19 cellular contexts compared by ENCODE assay signal in genomic region chr16:86061771-86062170, GRCh38.
DNase-seq lines count a peak whose midpoint lies in the region; ATAC-seq and TF ChIP-seq lines count a peak whose summit lies in the region.
"Had no signal": no experiment of that assay in that cellular context is flagged by ENCODE, and none has a peak within 500 bp of the region (broad histone marks: within the 10 kb centered on the region; RNA-seq: fewer than 3 reads in every experiment).

No MANE protein-coding gene starts in this region.

- no peak overlapping the region for H3K9ac ChIP-seq in BLaER1 treated with 17β-estradiol and CSF1 and Interleukin-3, amounts not matched to agents 10 nM and 100 nM

- H3K9me3 ChIP-seq in BLaER1 treated with 17β-estradiol and CSF1 and Interleukin-3, amounts not matched to agents 10 nM and 100 nM (replicated peaks in 1 of 11), result no peaks in the 10 kb centered on the region
- H3K9me3 ChIP-seq in body of pancreas (no peaks in the 10 kb centered on the region), gastroesophageal sphincter (no peaks in the 10 kb centered on the region)
- no peaks in the 10 kb centered on the region for H3K9me3 ChIP-seq in CD4-positive, alpha-beta memory T cell (ENCODE audit: control insufficient read depth in 1 of 2, low read length in 2 of 2)
- H3K9me3 ChIP-seq: SJSA1 had no signal

- H3K9me3 Mint-ChIP-seq in CD4-positive, alpha-beta memory T cell, result peaks cover 0 to 2% (median 0%) of the 10 kb centered on the region in 8 donors
- H3K9me3 Mint-ChIP-seq: CD4-positive, alpha-beta T cell; H9; IgD-negative memory B cell had no signal

- 46 to 54% methylated on average over 8 to 10 of the region's 10 CpGs for WGBS in body of pancreas, 2 donors
- WGBS in gastroesophageal sphincter (ENCODE audit: low coverage in 1 of 2), 2 donors, result 49 to 54% methylated on average over 3 to 8 of the region's 10 CpGs

- no peak for TF ChIP-seq EP300 in gastroesophageal sphincter (IDR thresholded peaks at IDR 0.05)

- no peak overlapping the region for H3K4me3 ChIP-seq in BLaER1 treated with 17β-estradiol and CSF1 and Interleukin-3, amounts not matched to agents 10 nM and 100 nM
- H3K4me3 ChIP-seq in body of pancreas (no peak overlapping the region), gastroesophageal sphincter (no peak overlapping the region)
- no peak overlapping the region for H3K4me3 ChIP-seq in CD4-positive, alpha-beta memory T cell (ENCODE audit: low read length in 2 of 2)
- H3K4me3 ChIP-seq: SJSA1 had no signal

- TF ChIP-seq CTCF in body of pancreas (IDR thresholded peaks at IDR 0.05) (no peak), gastroesophageal sphincter (IDR thresholded peaks at IDR 0.05) (no peak)

- peak; percentile 27 for ATAC-seq in body of pancreas
- peak; percentile 31 for ATAC-seq in left ventricle myocardium superior
- peak; percentile 35 for ATAC-seq in sciatic nerve
- ATAC-seq in gastroesophageal sphincter, result no peak

- no peak overlapping the region for H3K27ac Mint-ChIP-seq in CD4-positive, alpha-beta memory T cell
- H3K27ac Mint-ChIP-seq: CD4-positive, alpha-beta T cell; IgD-negative memory B cell had no signal

- no peaks in the 10 kb centered on the region for H3K4me1 Mint-ChIP-seq in CD4-positive, alpha-beta memory T cell
- H3K4me1 Mint-ChIP-seq: IgD-negative memory B cell had no signal

- TF ChIP-seq POLR2A in body of pancreas (IDR thresholded peaks at IDR 0.05), result no peak
- TF ChIP-seq POLR2A in gastroesophageal sphincter (IDR thresholded peaks at IDR 0.05), result no peak

- DNase-seq in body of pancreas (no peak), left ventricle myocardium superior (peak; percentile 42), sciatic nerve (ENCODE audit: low spot score) (no peak), NCI-H1694 (lab: John Stamatoyannopoulos, UW) (no peak)
- no peak for DNase-seq in CD4-positive, alpha-beta memory T cell
- DNase-seq: Calu3; CD4-positive, alpha-beta T cell; DMS53; H9; Kasumi-1; MM.1S; NCI-H1105; NCI-H187 treated with DMSO at 0.1 percent for 48 hours; NCI-H446 treated with DMSO at 0.1 percent for 48 hours; NK-92 treated with Interleukin-12 subunit alpha and Interleukin-12 subunit beta, amount 100 ng/mL, for 24 hours had no signal

- POLR2A ChIA-PET in CD4-positive, alpha-beta memory T cell (lab: Charles Lee; ENCODE audit: partially characterized antibody), result no interaction called here

- no peaks in the 10 kb centered on the region for H3K36me3 ChIP-seq in BLaER1 treated with 17β-estradiol and CSF1 and Interleukin-3, amounts not matched to agents 10 nM and 100 nM
- H3K36me3 ChIP-seq in body of pancreas (replicated peaks in 1 of 2; ENCODE audit: insufficient read depth in 1 of 2, low read depth in 2 of 2) (no peaks in the 10 kb centered on the region), gastroesophageal sphincter (no peaks in the 10 kb centered on the region)
- H3K36me3 ChIP-seq in CD4-positive, alpha-beta memory T cell (ENCODE audit: insufficient read depth, low read length), result no peaks in the 10 kb centered on the region
- H3K36me3 ChIP-seq: SJSA1 had no signal

- no peaks in the 10 kb centered on the region for H3K36me3 Mint-ChIP-seq in CD4-positive, alpha-beta memory T cell
- H3K36me3 Mint-ChIP-seq: IgD-negative memory B cell had no signal

- H3K4me2 ChIP-seq in BLaER1 treated with 17β-estradiol and CSF1 and Interleukin-3, amounts not matched to agents 10 nM and 100 nM, result peak overlapping the region; percentile 45 to 88 (median 75)

- peaks cover 0 to 12% (median 0%) of the 10 kb centered on the region in 11 experiments; a peak in 1 of 22 replicates for H4K20me1 ChIP-seq in BLaER1 treated with 17β-estradiol and CSF1 and Interleukin-3, amounts not matched to agents 10 nM and 100 nM

- CTCF ChIA-PET in CD4-positive, alpha-beta memory T cell (lab: Charles Lee; ENCODE audit: partially characterized antibody), result interaction anchor here (1.5 kb wide), 1 partner anchor 11 kb away, joined by 4 read pairs; no protein-coding TSS in a partner anchor

- H3K4me3 Mint-ChIP-seq in CD4-positive, alpha-beta memory T cell, result no peak overlapping the region
- H3K4me3 Mint-ChIP-seq: CD4-positive, alpha-beta T cell; H9; IgD-negative memory B cell had no signal

- H3K27me3 ChIP-seq in BLaER1 treated with 17β-estradiol and CSF1 and Interleukin-3, amounts not matched to agents 10 nM and 100 nM, result no peaks in the 10 kb centered on the region
- H3K27me3 ChIP-seq in body of pancreas (no peaks in the 10 kb centered on the region), gastroesophageal sphincter (no peaks in the 10 kb centered on the region)
- H3K27me3 ChIP-seq in CD4-positive, alpha-beta memory T cell (ENCODE audit: insufficient read depth, low read length), result no peaks in the 10 kb centered on the region
- H3K27me3 ChIP-seq: SJSA1 had no signal

- peaks cover 27 to 36% (median 34%) of the 10 kb centered on the region in 10 experiments for H3K4me1 ChIP-seq in BLaER1 treated with 17β-estradiol and CSF1 and Interleukin-3, amounts not matched to agents 10 nM and 100 nM
- H3K4me1 ChIP-seq in body of pancreas (no peaks in the 10 kb centered on the region), gastroesophageal sphincter (peaks cover 0 to 48% (median 23%) of the 10 kb centered on the region in 3 donors)
- H3K4me1 ChIP-seq in CD4-positive, alpha-beta memory T cell (ENCODE audit: insufficient read depth, low read length), result no peaks in the 10 kb centered on the region
- H3K4me1 ChIP-seq: SJSA1 had no signal

- no peaks in the 10 kb centered on the region for H3K27me3 Mint-ChIP-seq in CD4-positive, alpha-beta memory T cell

- intact Hi-C loops in body of pancreas (cut with DNase I) (no loop called here), left ventricle myocardium superior (cut with micrococcal nuclease) (no loop called here), sciatic nerve (cut with DNase I) (no loop called here)
- intact Hi-C loops in CD4-positive, alpha-beta memory T cell (cut with micrococcal nuclease), result no loop called here

- H3K27ac ChIP-seq in BLaER1 treated with 17β-estradiol and CSF1 and Interleukin-3, amounts not matched to agents 10 nM and 100 nM, result no peak overlapping the region
- H3K27ac ChIP-seq in body of pancreas (no peak overlapping the region), gastroesophageal sphincter (peak overlapping the region in 2 of 4 donors; percentile 74 to 85)
- H3K27ac ChIP-seq in CD4-positive, alpha-beta memory T cell (ENCODE audit: low read depth, low read length), result no peak overlapping the region
- H3K27ac ChIP-seq: SJSA1 had no signal
